In the genomic region with DNA sequence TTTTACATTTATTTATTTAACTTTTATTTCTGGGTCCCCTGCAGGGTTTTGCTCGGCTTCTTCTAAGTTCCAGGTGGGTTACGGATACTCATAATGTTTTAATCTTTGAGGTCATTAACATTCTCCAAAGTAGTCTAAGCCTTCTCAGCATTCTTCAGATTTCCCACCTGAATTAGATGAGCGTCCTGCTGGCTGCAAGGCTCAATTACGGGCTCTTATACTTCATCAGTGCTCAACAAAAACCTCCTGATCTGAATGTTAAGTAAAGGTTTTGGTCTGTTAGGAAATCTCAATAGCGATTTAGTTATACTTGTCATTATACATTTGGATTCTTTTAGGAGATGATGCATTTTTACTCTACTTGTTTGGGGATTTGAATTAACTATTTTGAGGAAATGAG, we compare ENCODE assay signal across 15 cellular contexts. TPM values are rescaled to one million over a fixed set of nuclear protein-coding genes. Genes with fewer than 3 reads are reported as not detected.
DNase-seq lines count a peak whose midpoint lies in the region; ATAC-seq, FAIRE-seq and TF ChIP-seq lines count a peak whose summit lies in the region.
"Had no signal": no experiment of that assay in that cellular context is flagged by ENCODE, and none has a peak within 500 bp of the region (broad histone marks: within the 10 kb centered on the region; RNA-seq: fewer than 3 reads in every experiment).

No MANE protein-coding gene starts in this region.

- ATAC-seq in PC-3: no peak; the same call in 1 of the 2 replicates
- peak; percentile 44; the same call in 2 of the 3 replicates for ATAC-seq in K562
- ATAC-seq in naive thymus-derived CD4-positive, alpha-beta T cell: no peak
- ATAC-seq in activated T-helper 17 cell treated with anti-CD3 and anti-CD28 coated beads, Interleukin-2, amount 50 U/mL, for 72 hours (replicated peaks): no peak

- no peak for TF ChIP-seq POLR2A in K562 (conservative IDR thresholded peaks at IDR 0.05)

- DNase-seq in activated naive CD4-positive, alpha-beta T cell treated with anti-CD3 and anti-CD28 coated beads, Interleukin-2, amount 10 ng/mL, durations not matched to agents 7 days and 5 days: no peak
- no peak for DNase-seq in activated naive CD4-positive, alpha-beta T cell treated with anti-CD3 and anti-CD28 coated beads, Interleukin-2, amount 50 U/mL, for 16 hours
- DNase-seq in PC-3 (peak; percentile 30), K562 (ENCODE audit: extremely low read depth in 1 of 4, low spot score in 3 of 4) (no peak), tibial artery (no peak), KG1 (lab: John Stamatoyannopoulos, UW) (no peak)
- DNase-seq in naive thymus-derived CD4-positive, alpha-beta T cell: peak in 1 of 9 donors; percentile 0

- no peaks in the 10 kb centered on the region for H3K9me2 ChIP-seq in PC-3 (replicated peaks; ENCODE audit: low read length)

- H4K20me1 ChIP-seq in PC-3 (ENCODE audit: low read length) (no peaks in the 10 kb centered on the region), K562 (replicated peaks; ENCODE audit: control insufficient read depth, insufficient read depth, low read length) (no peaks in the 10 kb centered on the region)
- H4K20me1 ChIP-seq: BLaER1 treated with 17β-estradiol and CSF1 and Interleukin-3, amounts not matched to agents 10 nM and 100 nM had no signal

- H3K9me3 Mint-ChIP-seq in activated naive CD4-positive, alpha-beta T cell treated with anti-CD3 and anti-CD28 coated beads, Interleukin-2, amount 10 ng/mL, durations not matched to agents 7 days and 5 days: no peaks in the 10 kb centered on the region
- no peaks in the 10 kb centered on the region for H3K9me3 Mint-ChIP-seq in naive thymus-derived CD4-positive, alpha-beta T cell
- H3K9me3 Mint-ChIP-seq in activated T-helper 17 cell treated with anti-CD3 and anti-CD28 coated beads, Interleukin-2, amount 50 U/mL, for 72 hours: no peaks in the 10 kb centered on the region
- H3K9me3 Mint-ChIP-seq: CD8-positive, alpha-beta T cell; HFFc6 had no signal

- H3K27ac ChIP-seq in PC-3 (ENCODE audit: low read length) (no peak overlapping the region), K562 (ENCODE audit: extremely low read depth, low read depth, low read length) (no peak overlapping the region), tibial artery (no peak overlapping the region)
- H3K27ac ChIP-seq in naive thymus-derived CD4-positive, alpha-beta T cell (ENCODE audit: low read depth, low read length): no peak overlapping the region
- H3K27ac ChIP-seq: GM23248, HL-60 had no signal

- no peak overlapping the region for H3K4me3 Mint-ChIP-seq in activated naive CD4-positive, alpha-beta T cell treated with anti-CD3 and anti-CD28 coated beads, Interleukin-2, amount 10 ng/mL, durations not matched to agents 7 days and 5 days
- peak overlapping the region in 1 of 10 donors; percentile 35 for H3K4me3 Mint-ChIP-seq in naive thymus-derived CD4-positive, alpha-beta T cell
- no peak overlapping the region for H3K4me3 Mint-ChIP-seq in activated T-helper 17 cell treated with anti-CD3 and anti-CD28 coated beads, Interleukin-2, amount 50 U/mL, for 72 hours
- H3K4me3 Mint-ChIP-seq: B cell; CD8-positive, alpha-beta T cell; HFFc6 had no signal

- H3K4me2 ChIP-seq in PC-3 (ENCODE audit: low read length) (no peak overlapping the region), K562 (ENCODE audit: insufficient read depth, low read length) (no peak overlapping the region; the same call in 1 of the 2 replicates)

- peaks cover 19% of the 10 kb centered on the region for H3K36me3 Mint-ChIP-seq in activated naive CD4-positive, alpha-beta T cell treated with anti-CD3 and anti-CD28 coated beads, Interleukin-2, amount 10 ng/mL, durations not matched to agents 7 days and 5 days
- peaks cover under 1 to 32% (median 3%) of the 10 kb centered on the region in 5 donors for H3K36me3 Mint-ChIP-seq in naive thymus-derived CD4-positive, alpha-beta T cell
- H3K36me3 Mint-ChIP-seq in activated T-helper 17 cell treated with anti-CD3 and anti-CD28 coated beads, Interleukin-2, amount 50 U/mL, for 72 hours (ENCODE audit: low read depth): peaks cover 47% of the 10 kb centered on the region

- no peak for TF ChIP-seq RAD21 in K562 (CRISPR knock-in tag; conservative IDR thresholded peaks at IDR 0.05 in 1 of 2, IDR thresholded peaks at IDR 0.05 in 1 of 2)

- no peaks in the 10 kb centered on the region for H3K9me1 ChIP-seq in K562 (ENCODE audit: control insufficient read depth, insufficient read depth, low read length)

- H3K4me1 Mint-ChIP-seq in activated naive CD4-positive, alpha-beta T cell treated with anti-CD3 and anti-CD28 coated beads, Interleukin-2, amount 10 ng/mL, durations not matched to agents 7 days and 5 days: peaks cover 31% of the 10 kb centered on the region
- H3K4me1 Mint-ChIP-seq in naive thymus-derived CD4-positive, alpha-beta T cell: peaks cover 6 to 22% (median 18%) of the 10 kb centered on the region in 7 donors
- peaks cover 5% of the 10 kb centered on the region for H3K4me1 Mint-ChIP-seq in activated T-helper 17 cell treated with anti-CD3 and anti-CD28 coated beads, Interleukin-2, amount 50 U/mL, for 72 hours

- POLR2A ChIA-PET in PC-3 (lab: Charles Lee; ENCODE audit: unreplicated experiment): no interaction called here
- POLR2A ChIA-PET in K562 (lab: Yijun Ruan, JAX): no interaction called here
- POLR2A ChIA-PET in naive thymus-derived CD4-positive, alpha-beta T cell (lab: Charles Lee): interaction anchor here (1.0 to 1.7 kb wide), 2 partner anchors 27 to 108 kb away, joined by 3 to 4 read pairs; a partner anchor contains a TSS

- H3K4me1 ChIP-seq in PC-3 (ENCODE audit: insufficient read depth, low read length) (peaks cover 8% of the 10 kb centered on the region), K562 (replicated peaks in 1 of 2; ENCODE audit: control insufficient read depth in 2 of 2, insufficient read depth in 2 of 2, low read length in 2 of 2) (no peaks in the 10 kb centered on the region), tibial artery (no peaks in the 10 kb centered on the region)
- peaks cover 0 to 4% of the 10 kb centered on the region in 2 donors for H3K4me1 ChIP-seq in naive thymus-derived CD4-positive, alpha-beta T cell (ENCODE audit: control insufficient read depth in 2 of 2, insufficient read depth in 2 of 2, low read length in 2 of 2)

- peak overlapping the region; percentile 74 for H3K27ac Mint-ChIP-seq in activated naive CD4-positive, alpha-beta T cell treated with anti-CD3 and anti-CD28 coated beads, Interleukin-2, amount 10 ng/mL, durations not matched to agents 7 days and 5 days
- peak overlapping the region in 7 of 9 donors; percentile 13 to 58 (median 28) for H3K27ac Mint-ChIP-seq in naive thymus-derived CD4-positive, alpha-beta T cell
- H3K27ac Mint-ChIP-seq in activated T-helper 17 cell treated with anti-CD3 and anti-CD28 coated beads, Interleukin-2, amount 50 U/mL, for 72 hours: no peak overlapping the region
- H3K27ac Mint-ChIP-seq: B cell, HFFc6 had no signal

- H3K4me3 ChIP-seq in PC-3 (ENCODE audit: low read length) (no peak overlapping the region), K562 (no peak overlapping the region), tibial artery (no peak overlapping the region)
- no peak overlapping the region for H3K4me3 ChIP-seq in naive thymus-derived CD4-positive, alpha-beta T cell (ENCODE audit: low read length)
- H3K4me3 ChIP-seq: BLaER1 treated with 17β-estradiol and CSF1 and Interleukin-3, amounts not matched to agents 10 nM and 100 nM; GM23248 had no signal

- H3K9me3 ChIP-seq in PC-3 (ENCODE audit: low read length) (no peaks in the 10 kb centered on the region), K562 (replicated peaks; ENCODE audit: control insufficient read depth, insufficient read depth, low read depth, low read length) (no peaks in the 10 kb centered on the region), tibial artery (no peaks in the 10 kb centered on the region)
- no peaks in the 10 kb centered on the region for H3K9me3 ChIP-seq in naive thymus-derived CD4-positive, alpha-beta T cell (ENCODE audit: control insufficient read depth in 2 of 3, low read length in 3 of 3)
- H3K9me3 ChIP-seq: BLaER1 treated with 17β-estradiol and CSF1 and Interleukin-3, amounts not matched to agents 10 nM and 100 nM had no signal

- H3F3A ChIP-seq in PC-3 (ENCODE audit: low read length, unreplicated experiment): no peaks in the 10 kb centered on the region

- H3K79me2 ChIP-seq in PC-3 (ENCODE audit: low read length): no peaks in the 10 kb centered on the region
- no peaks in the 10 kb centered on the region for H3K79me2 ChIP-seq in K562 (ENCODE audit: control insufficient read depth, insufficient read depth, low read length)

- FAIRE-seq in K562 (lab: Jason Lieb, UNC): no peak
- FAIRE-seq: HTR-8/SVneo had no signal

- H3K27me3 Mint-ChIP-seq in activated naive CD4-positive, alpha-beta T cell treated with anti-CD3 and anti-CD28 coated beads, Interleukin-2, amount 10 ng/mL, durations not matched to agents 7 days and 5 days: no peaks in the 10 kb centered on the region
- H3K27me3 Mint-ChIP-seq in naive thymus-derived CD4-positive, alpha-beta T cell: no peaks in the 10 kb centered on the region
- no peaks in the 10 kb centered on the region for H3K27me3 Mint-ChIP-seq in activated T-helper 17 cell treated with anti-CD3 and anti-CD28 coated beads, Interleukin-2, amount 50 U/mL, for 72 hours
- H3K27me3 Mint-ChIP-seq: B cell had no signal

- H3K9ac ChIP-seq in PC-3 (ENCODE audit: low read length): no peak overlapping the region
- no peak overlapping the region for H3K9ac ChIP-seq in K562 (ENCODE audit: insufficient read depth in 1 of 2, low read depth in 2 of 2, low read length in 2 of 2)
- H3K9ac ChIP-seq: GM23248 had no signal

- H2AFZ ChIP-seq in PC-3 (ENCODE audit: low read length) (peak overlapping the region; percentile 70; the same call in 1 of the 2 replicates), K562 (ENCODE audit: low read depth, low read length) (no peak overlapping the region)
- H2AFZ ChIP-seq: GM23248 had no signal

- 75% methylated on average over 5 of the region's 5 CpGs for WGBS in K562 (ENCODE audit: insufficient coverage, low coverage, missing lambda C conversion rate)

- H3K27me3 ChIP-seq in PC-3 (ENCODE audit: low read length) (no peaks in the 10 kb centered on the region), K562 (ENCODE audit: control insufficient read depth in 2 of 2, insufficient read depth in 2 of 2, low read length in 2 of 2) (no peaks in the 10 kb centered on the region), tibial artery (no peaks in the 10 kb centered on the region)
- H3K27me3 ChIP-seq in naive thymus-derived CD4-positive, alpha-beta T cell (ENCODE audit: control insufficient read depth in 2 of 2, insufficient read depth in 2 of 2, low read length in 2 of 2): no peaks in the 10 kb centered on the region
- H3K27me3 ChIP-seq: BLaER1 treated with 17β-estradiol and CSF1 and Interleukin-3, amounts not matched to agents 10 nM and 100 nM had no signal

- no peaks in the 10 kb centered on the region for H3K36me3 ChIP-seq in PC-3 (ENCODE audit: low read depth, low read length)
- H3K36me3 ChIP-seq in K562 (ENCODE audit: control insufficient read depth, insufficient read depth, low read length): peaks cover 21% of the 10 kb centered on the region; the same call in 2 of the 3 replicates
- no peaks in the 10 kb centered on the region for H3K36me3 ChIP-seq in naive thymus-derived CD4-positive, alpha-beta T cell (ENCODE audit: control insufficient read depth in 2 of 3, insufficient read depth in 3 of 3, low read length in 3 of 3)
- H3K36me3 ChIP-seq in tibial artery: peaks cover 0 to 48% (median 13%) of the 10 kb centered on the region in 3 donors

- CTCF ChIA-PET in activated naive CD4-positive, alpha-beta T cell treated with anti-CD3 and anti-CD28 coated beads, Interleukin-2, amount 10 ng/mL, durations not matched to agents 7 days and 5 days (lab: Charles Lee): interaction anchor here (0.8 to 8.3 kb wide), 8 partner anchors 13 to 215 kb away, joined by 3 to 107 read pairs (median 4); no protein-coding TSS in a partner anchor
- CTCF ChIA-PET in PC-3 (lab: Charles Lee): interaction anchor here (0.7 to 3.4 kb wide), 5 partner anchors 164 to 1730 kb away, joined by 4 to 34 read pairs (median 6); no protein-coding TSS in a partner anchor
- CTCF ChIA-PET in K562 (lab: Yijun Ruan, JAX; ENCODE audit: low intra/inter-chr PET ratio): interaction anchor here (5.0 kb wide), 1 partner anchor 209 kb away, joined by 54 read pairs; no protein-coding TSS in a partner anchor
- CTCF ChIA-PET in naive thymus-derived CD4-positive, alpha-beta T cell (lab: Charles Lee): interaction anchor here (0.7 to 1.9 kb wide), 6 partner anchors 13 to 215 kb away, joined by 3 to 27 read pairs (median 5); no protein-coding TSS in a partner anchor

- TF ChIP-seq EP300 in K562 (IDR thresholded peaks at IDR 0.05; ENCODE audit: low read length): no peak

- BruUV-seq in PC-3 (replicated peaks; lab: Mats Ljungman, UMichigan) (no TSS peak), K562 (replicated peaks; lab: Mats Ljungman, UMichigan) (no TSS peak)

- intact Hi-C loops in PC-3 (cut with micrococcal nuclease) (loop anchor here (1.0 to 5.0 kb wide), 4 partner anchors 80 to 224 kb away; a partner anchor contains a TSS), K562 (cut with micrococcal nuclease) (loop anchor here (1.0 to 5.0 kb wide), 4 partner anchors 80 to 275 kb away; a partner anchor contains a TSS), tibial artery (cut with DNase I; ENCODE audit: low total_unique reads) (no loop called here)
- intact Hi-C loops in naive thymus-derived CD4-positive, alpha-beta T cell (cut with micrococcal nuclease): loop anchor here (1.0 to 10.0 kb wide), 10 partner anchors 28 to 560 kb away; a partner anchor contains a TSS

- no peak for TF ChIP-seq CTCF in PC-3 (conservative IDR thresholded peaks at IDR 0.05; ENCODE audit: low read depth, low read length)
- no peak for TF ChIP-seq CTCF in K562 (IDR thresholded peaks at IDR 0.05 in 2 of 3, conservative IDR thresholded peaks at IDR 0.05 in 1 of 3; ENCODE audit: insufficient read depth in 2 of 3, low read depth in 1 of 3, low read length in 3 of 3)
- no peak for TF ChIP-seq CTCF in tibial artery (IDR thresholded peaks at IDR 0.05)

- in situ Hi-C loops in K562 (cut with MboI): no loop called here

RNA-seq across cellular contexts. Expression of a gene that starts 27.3 kb away (rescaled TPM):
- total RNA-seq in PC-3 (2014; rRNA removed): 48.2 and 57.0 TPM in 2 replicates
- 121 TPM in 2 replicates for total RNA-seq in K562 (2011; cell fraction: chromatin; rRNA removed; ENCODE audit: low replicate concordance)
- total RNA-seq in K562 (2011; cell fraction: nucleolus; rRNA removed): 60.9 and 64.5 TPM in 2 replicates
- 77.7 and 91.8 TPM in 2 replicates for total RNA-seq in K562 (2011; cell fraction: nucleoplasm; rRNA removed)
- 23.9 and 32.1 TPM in 2 replicates for total RNA-seq in K562 (2014; rRNA removed)
- 22.1 and 23.6 TPM in 2 replicates for total RNA-seq in K562 (2014; rRNA removed; fragmentation: Illumina TruSeq; extraction: Trizol)
- total RNA-seq in K562 (2015; rRNA removed; fragmentation: Illumina TruSeq; extraction: Trizol): 25.8 and 27.2 TPM in 2 replicates
- total RNA-seq in K562 (2021): 39.4 and 42.6 TPM in 2 replicates
- polyA plus RNA-seq in K562 (2011; rRNA removed): 19.3 and 26.0 TPM in 2 replicates
- polyA plus RNA-seq in K562 (2011; cell fraction: cytosol; rRNA removed): 16.9 and 29.9 TPM in 2 replicates
- polyA plus RNA-seq in K562 (2011; cell fraction: nucleus; rRNA removed): 76.8 and 117 TPM in 2 replicates
- 24.8 and 31.1 TPM in 2 replicates for polyA plus RNA-seq in K562 (2012)
- 33.5 and 34.0 TPM in 2 replicates for polyA plus RNA-seq in K562 (2014; fragmentation: Illumina TruSeq; extraction: Trizol)
- 10 to 100 TPM in 1 of 2 experiments, 1 to 10 TPM in 1; 7.1 to 11.6 TPM for polyA plus RNA-seq in K562 (2014; fragmentation: Nextera tagmentation; extraction: Ambion mirVana)
- 19.8 and 23.6 TPM in 2 replicates for polyA plus RNA-seq in K562 (2014; rRNA removed)
- polyA minus RNA-seq in K562 (2011; rRNA and poly(A)+ RNA removed): 17.6 and 31.5 TPM in 2 replicates
- polyA minus RNA-seq in K562 (2011; cell fraction: cytosol; rRNA and poly(A)+ RNA removed): 7.6 and 22.7 TPM in 2 replicates
- polyA minus RNA-seq in K562 (2011; cell fraction: nucleus; rRNA and poly(A)+ RNA removed): 28.4 and 32.2 TPM in 2 replicates
- 10 to 100 TPM; 40.4 to 81.3 (median 56.2) TPM for total RNA-seq in naive thymus-derived CD4-positive, alpha-beta T cell
- 10 to 100 TPM; 24.4 to 42.3 TPM for polyA plus RNA-seq in naive thymus-derived CD4-positive, alpha-beta T cell
- 10 to 100 TPM; 41.8 to 44.0 TPM for total RNA-seq in activated T-helper 17 cell treated with anti-CD3 and anti-CD28 coated beads, Interleukin-2, amount 50 U/mL, for 72 hours
